11 cellular contexts compared by ENCODE assay signal in genomic region chr1:60916926-60917325, GRCh38.
"Had no signal": no experiment of that assay in that cellular context is flagged by ENCODE, and none has a peak within 500 bp of the region (broad histone marks: within the 10 kb centered on the region; RNA-seq: fewer than 3 reads in every experiment).

No MANE protein-coding gene starts in this region.

- H3K27ac Mint-ChIP-seq: activated CD4-positive, alpha-beta memory T cell treated with anti-CD3 and anti-CD28 coated beads for 36 hours; activated T-cell treated with anti-CD3 and anti-CD28 coated beads, Interleukin-2, amount 50 U/mL, for 24 hours; effector memory CD8-positive, alpha-beta T cell; nephron; type B pancreatic cell had no signal

- DNase-seq: activated CD4-positive, alpha-beta memory T cell treated with anti-CD3 and anti-CD28 coated beads for 36 hours; activated naive CD4-positive, alpha-beta T cell treated with anti-CD3 and anti-CD28 coated beads, Interleukin-2, amount 50 U/mL, for 16 hours; activated T-cell treated with anti-CD3 and anti-CD28 coated beads, Interleukin-2, amount 50 U/mL, for 24 hours; dermis blood vessel endothelial cell; effector memory CD8-positive, alpha-beta T cell; lower lobe of right lung; right lobe of liver; stimulated activated naive CD8-positive, alpha-beta T cell treated with anti-CD3 and anti-CD28 coated beads, Interleukin-15, Interleukin-2, amounts not matched to agents 100 U/mL and 50 U/mL, for 24 hours; T1000 had no signal

- ATAC-seq: effector memory CD8-positive, alpha-beta T cell; lower lobe of right lung; right lobe of liver; stimulated activated naive CD8-positive, alpha-beta T cell treated with anti-CD3 and anti-CD28 coated beads, Interleukin-15, Interleukin-2, amounts not matched to agents 100 U/mL and 50 U/mL, for 24 hours had no signal

- H3K9me3 Mint-ChIP-seq: activated CD4-positive, alpha-beta memory T cell treated with anti-CD3 and anti-CD28 coated beads for 36 hours; activated T-cell treated with anti-CD3 and anti-CD28 coated beads, Interleukin-2, amount 50 U/mL, for 24 hours; effector memory CD8-positive, alpha-beta T cell; nephron had no signal

- H3K36me3 Mint-ChIP-seq: activated CD4-positive, alpha-beta memory T cell treated with anti-CD3 and anti-CD28 coated beads for 36 hours had no signal

- H3K4me3 Mint-ChIP-seq: activated CD4-positive, alpha-beta memory T cell treated with anti-CD3 and anti-CD28 coated beads for 36 hours; activated T-cell treated with anti-CD3 and anti-CD28 coated beads, Interleukin-2, amount 50 U/mL, for 24 hours; effector memory CD8-positive, alpha-beta T cell; nephron; type B pancreatic cell had no signal
